Comparison of ENCODE assay signal across 11 cellular contexts in the genomic region with DNA sequence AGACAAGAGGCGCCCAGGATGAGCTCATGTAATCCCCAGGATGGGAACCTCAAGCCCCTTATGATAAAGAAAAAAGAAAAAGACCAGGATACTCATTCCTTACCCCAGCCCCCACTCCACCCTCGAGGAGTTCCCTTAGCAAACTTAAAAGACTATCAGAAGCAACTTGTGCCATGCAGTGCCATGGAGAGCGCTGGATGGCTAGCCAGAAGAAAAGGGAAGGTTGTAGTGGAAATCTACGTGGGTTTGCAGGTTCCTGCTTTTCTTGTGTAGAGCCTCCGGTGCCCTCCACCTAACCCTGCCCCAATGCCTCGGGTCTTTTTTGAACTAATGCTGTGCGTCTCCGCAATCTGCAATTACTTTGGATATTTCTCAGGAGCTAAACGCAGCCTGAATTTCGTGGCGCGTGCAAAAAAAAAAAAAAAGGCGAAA. TPM values are rescaled to one million over a fixed set of nuclear protein-coding genes. Genes with fewer than 3 reads are reported as not detected.
DNase-seq lines count a peak whose midpoint lies in the region; ATAC-seq and TF ChIP-seq lines count a peak whose summit lies in the region.
"Had no signal": no experiment of that assay in that cellular context is flagged by ENCODE, and none has a peak within 500 bp of the region (broad histone marks: within the 10 kb centered on the region; RNA-seq: fewer than 3 reads in every experiment).

No MANE protein-coding gene starts in this region.

- no peak overlapping the region for H2BK5ac ChIP-seq in H9 (ENCODE audit: insufficient read length, low read length)
- H2BK5ac ChIP-seq in mesenchymal stem cell (ENCODE audit: low read depth, low read length, poor library complexity, severe bottlenecking): no peak overlapping the region

- H2BK15ac ChIP-seq in H9 (ENCODE audit: low read depth, low read length) (no peak overlapping the region), mesenchymal stem cell (ENCODE audit: low read depth, poor library complexity, severe bottlenecking) (no peak overlapping the region)

- intact Hi-C loops in sciatic nerve (cut with DNase I): no loop called here

- H3K27me3 Mint-ChIP-seq in H9 (ENCODE audit: low read depth) (peaks cover 3% of the 10 kb centered on the region), chondrocyte (ENCODE audit: low read depth) (peaks cover 45% of the 10 kb centered on the region)

- no peak overlapping the region for H3T11ph ChIP-seq in H9 (ENCODE audit: low read length)

- in situ Hi-C loops in brain microvascular endothelial cell (cut with HindIII; ENCODE audit: low pct_ligation_motif_present, low sequenced_read_pairs): no loop called here

- H3K9me3 Mint-ChIP-seq in H9 (no peaks in the 10 kb centered on the region), chondrocyte (ENCODE audit: low read depth) (no peaks in the 10 kb centered on the region)

- WGBS in H9 (ENCODE audit: extremely low coverage, insufficient read length, low lambda C conversion rate): no CpG with 5 or more reads among the region's 13 CpGs
- 7% methylated on average over 8 of the region's 13 CpGs for WGBS in mesenchymal stem cell

- no peak for DNase-seq in AG09309 (ENCODE audit: low read depth)
- DNase-seq in H9: no peak
- DNase-seq in brain microvascular endothelial cell: no peak
- DNase-seq in mesenchymal stem cell: peak; percentile 10
- DNase-seq in sciatic nerve (ENCODE audit: low spot score): no peak
- no peak for DNase-seq in GM19238 (ENCODE audit: insufficient read length, low spot score)
- no peak for DNase-seq in chondrocyte (ENCODE audit: low spot score)
- DNase-seq in H4 (ENCODE audit: low spot score): no peak
- DNase-seq: body of pancreas, substantia nigra had no signal

- H2AFZ ChIP-seq in H9 (ENCODE audit: low read length): peak overlapping the region; percentile 96
- no peak overlapping the region for H2AFZ ChIP-seq in mesenchymal stem cell (ENCODE audit: low read depth, low read length)

- TF ChIP-seq CTCF in AG09309 (IDR thresholded peaks at IDR 0.05; ENCODE audit: control insufficient read depth, insufficient read depth, low read depth, low read length, missing control alignments) (no peak), H9 (conservative IDR thresholded peaks at IDR 0.05) (no peak), brain microvascular endothelial cell (IDR thresholded peaks at IDR 0.05; ENCODE audit: low read depth, low read length, missing control alignments) (no peak), chondrocyte (IDR thresholded peaks at IDR 0.05) (no peak)

- no peak overlapping the region for H2BK12ac ChIP-seq in H9 (ENCODE audit: insufficient read length, low read depth, low read length)
- no peak overlapping the region for H2BK12ac ChIP-seq in mesenchymal stem cell (ENCODE audit: low read length in 2 of 2)

- H4K8ac ChIP-seq in H9 (replicated peaks; ENCODE audit: insufficient read length, low read depth, low read length): no peak overlapping the region
- H4K8ac ChIP-seq in mesenchymal stem cell (ENCODE audit: low read length): no peak overlapping the region

- H4K20me1 ChIP-seq in H9 (ENCODE audit: control insufficient read depth, insufficient read depth, insufficient read length): no peaks in the 10 kb centered on the region

- H4K5ac ChIP-seq in H9 (ENCODE audit: insufficient read length, low read depth, low read length): no peak overlapping the region

- no peak overlapping the region for H2BK120ac ChIP-seq in H9 (ENCODE audit: low read depth, low read length, poor library complexity, severe bottlenecking)
- no peak overlapping the region for H2BK120ac ChIP-seq in mesenchymal stem cell (ENCODE audit: low read depth, low read length)

- peaks cover 2% of the 10 kb centered on the region; the same call in 1 of the 2 replicates for H3K27me3 ChIP-seq in H9 (ENCODE audit: insufficient read depth, low read length)
- peaks cover 41% of the 10 kb centered on the region for H3K27me3 ChIP-seq in brain microvascular endothelial cell (replicated peaks)
- H3K27me3 ChIP-seq in mesenchymal stem cell (ENCODE audit: control insufficient read depth in 1 of 2, insufficient read depth in 1 of 2, low read length in 2 of 2): peaks cover 60 to 90% of the 10 kb centered on the region in 2 experiments

- H3K79me1 ChIP-seq in H9 (ENCODE audit: insufficient read depth, low read depth, low read length, poor library complexity, severe bottlenecking) (no peaks in the 10 kb centered on the region), mesenchymal stem cell (replicated peaks; ENCODE audit: low read length, poor library complexity, severe bottlenecking) (no peaks in the 10 kb centered on the region)

- H3K79me2 ChIP-seq in H9 (ENCODE audit: insufficient read depth, low read length): no peaks in the 10 kb centered on the region

- H3K4me1 ChIP-seq in H9 (ENCODE audit: insufficient read depth, low read length) (peaks cover 3% of the 10 kb centered on the region; the same call in 1 of the 2 replicates), mesenchymal stem cell (ENCODE audit: control insufficient read depth, insufficient read depth, low read depth, low read length) (peaks cover 8% of the 10 kb centered on the region)

- H3K56ac ChIP-seq in H9 (ENCODE audit: insufficient read length, low read depth, low read length): no peak overlapping the region

- H4K91ac ChIP-seq in H9 (ENCODE audit: insufficient read length, low read depth, low read length) (no peak overlapping the region), mesenchymal stem cell (ENCODE audit: low read length) (no peak overlapping the region)

- peaks cover 15 to 18% of the 10 kb centered on the region in 2 experiments for H3K4me1 Mint-ChIP-seq in H9
- H3K4me1 Mint-ChIP-seq in chondrocyte (ENCODE audit: low read depth): no peaks in the 10 kb centered on the region

- no peak overlapping the region for H3K14ac ChIP-seq in H9 (ENCODE audit: insufficient read depth, low read length)
- no peak overlapping the region for H3K14ac ChIP-seq in mesenchymal stem cell (ENCODE audit: low read length in 2 of 2)

- no peak overlapping the region for H3K18ac ChIP-seq in H9 (ENCODE audit: insufficient read length, low read depth, low read length)
- H3K18ac ChIP-seq in mesenchymal stem cell (ENCODE audit: low read depth in 1 of 2, low read length in 2 of 2): no peak overlapping the region

- H3K36me3 ChIP-seq in brain microvascular endothelial cell (replicated peaks) (no peaks in the 10 kb centered on the region), mesenchymal stem cell (ENCODE audit: control insufficient read depth in 1 of 2, insufficient read depth in 2 of 2, low read depth in 1 of 2, low read length in 2 of 2) (no peaks in the 10 kb centered on the region)

- H3K23ac ChIP-seq in H9 (ENCODE audit: insufficient read length, low read depth, low read length) (no peak overlapping the region), mesenchymal stem cell (ENCODE audit: low read length in 2 of 2) (no peak overlapping the region)

- no peak overlapping the region for H3K4me3 Mint-ChIP-seq in H9
- H3K4me3 Mint-ChIP-seq in chondrocyte (ENCODE audit: unreplicated experiment): no peak overlapping the region

- no peak overlapping the region for H3K4ac ChIP-seq in H9 (ENCODE audit: low read depth, low read length)
- H3K4ac ChIP-seq in mesenchymal stem cell (ENCODE audit: low read depth in 1 of 2, low read length in 2 of 2): no peak overlapping the region

- H3K27ac ChIP-seq in H9 (ENCODE audit: insufficient read length, low read depth, low read length): no peak overlapping the region
- H3K27ac ChIP-seq in brain microvascular endothelial cell: no peak overlapping the region
- no peak overlapping the region for H3K27ac ChIP-seq in mesenchymal stem cell (ENCODE audit: low read length, poor library complexity, severe bottlenecking)
- H3K27ac ChIP-seq: body of pancreas had no signal

- H3K27ac Mint-ChIP-seq in H9 (no peak overlapping the region), chondrocyte (ENCODE audit: unreplicated experiment) (no peak overlapping the region)

- H3K9ac ChIP-seq in H9 (ENCODE audit: extremely low read depth, insufficient read length, low read length): peak overlapping the region; percentile 43
- no peak overlapping the region for H3K9ac ChIP-seq in mesenchymal stem cell (ENCODE audit: low read length)

- peak overlapping the region; percentile 37 for H3K4me3 ChIP-seq in AG09309 (ENCODE audit: control insufficient read depth, low read depth, low read length)
- peak overlapping the region; percentile 52 for H3K4me3 ChIP-seq in brain microvascular endothelial cell (ENCODE audit: low read depth, low read length)
- peak overlapping the region in 1 of 2 experiments; percentile 64 for H3K4me3 ChIP-seq in mesenchymal stem cell (ENCODE audit: insufficient read depth in 1 of 2, low read depth in 1 of 2, low read length in 2 of 2)
- H3K4me3 ChIP-seq: body of pancreas had no signal

- ATAC-seq in sciatic nerve: no peak
- ATAC-seq: body of pancreas had no signal

- H3K4me2 ChIP-seq in H9 (ENCODE audit: insufficient read depth, insufficient read length, low read length) (peak overlapping the region; percentile 95), mesenchymal stem cell (ENCODE audit: low read length, poor library complexity, severe bottlenecking) (peak overlapping the region; percentile 92)

- no peak overlapping the region for H2AK5ac ChIP-seq in H9 (ENCODE audit: insufficient read length, low read length)
- H2AK5ac ChIP-seq in mesenchymal stem cell (ENCODE audit: low read length, severe bottlenecking): no peak overlapping the region

- no peaks in the 10 kb centered on the region for H3K36me3 Mint-ChIP-seq in H9 (ENCODE audit: insufficient read depth in 1 of 3, low read depth in 3 of 3)
- H3K36me3 Mint-ChIP-seq in chondrocyte (ENCODE audit: low read depth): no peaks in the 10 kb centered on the region

- no peak overlapping the region for H2BK20ac ChIP-seq in H9 (ENCODE audit: low read depth, low read length, poor library complexity, severe bottlenecking)

- H3K9me3 ChIP-seq in H9 (ENCODE audit: control insufficient read depth, low read depth, low read length): no peaks in the 10 kb centered on the region
- no peaks in the 10 kb centered on the region for H3K9me3 ChIP-seq in mesenchymal stem cell (ENCODE audit: control insufficient read depth, low read length)
- H3K9me3 ChIP-seq: body of pancreas had no signal

- H3K23me2 ChIP-seq in H9 (ENCODE audit: insufficient read length, low read depth, low read length, poor library complexity, severe bottlenecking): peaks cover 11% of the 10 kb centered on the region

RNA-seq across cellular contexts. Expression of gene BCL11A, which starts 16.2 kb away (rescaled TPM):
- total RNA-seq in H9 (2021): 91.4 and 92.7 TPM in 2 replicates
- polyA plus RNA-seq in mesenchymal stem cell (2013, experiment 1 of 2): 1.1 TPM
- 1.1 TPM for polyA plus RNA-seq in mesenchymal stem cell (2013, experiment 2 of 2)
- total RNA-seq in sciatic nerve: 1.6 TPM
- total RNA-seq in chondrocyte: 11.1 to 15.4 TPM (median 13.4 TPM) in 3 replicates
- 1.1 and 1.3 TPM in 2 replicates for total RNA-seq in H4 (2014; rRNA removed; shearing (Covaris generic))
- total RNA-seq: M059J had no signal
